Comparison of ENCODE assay signal across 10 cellular contexts in genomic region chr10:69345890-69346474, GRCh38.
DNase-seq lines count a peak whose midpoint lies in the region; ATAC-seq and TF ChIP-seq lines count a peak whose summit lies in the region.
"Had no signal": no experiment of that assay in that cellular context is flagged by ENCODE, and none has a peak within 500 bp of the region (broad histone marks: within the 10 kb centered on the region; RNA-seq: fewer than 3 reads in every experiment).

No MANE protein-coding gene starts in this region.

- H3K27ac Mint-ChIP-seq in activated CD4-positive, alpha-beta T cell treated with anti-CD3 and anti-CD28 coated beads, Interleukin-2, amount 10 ng/mL, durations not matched to agents 7 days and 5 days: peak overlapping the region; percentile 92
- peak overlapping the region; percentile 89 for H3K27ac Mint-ChIP-seq in WTC11
- peak overlapping the region; percentile 43 for H3K27ac Mint-ChIP-seq in stimulated activated effector memory CD8-positive, alpha-beta T cell treated with anti-CD3 and anti-CD28 coated beads, Interleukin-12 subunit alpha, Interleukin-12 subunit beta, amount 100 ng/mL, for 72 hours

- peaks cover 0 to 62% (median 15%) of the 10 kb centered on the region in 3 donors for H3K4me1 ChIP-seq in gastroesophageal sphincter

- no peaks in the 10 kb centered on the region for H3K27me3 ChIP-seq in gastroesophageal sphincter
- H3K27me3 ChIP-seq: MG63 had no signal

- H3K36me3 Mint-ChIP-seq in activated CD4-positive, alpha-beta T cell treated with anti-CD3 and anti-CD28 coated beads, Interleukin-2, amount 10 ng/mL, durations not matched to agents 7 days and 5 days (ENCODE audit: low read depth): peaks cover 80% of the 10 kb centered on the region
- peaks cover 36% of the 10 kb centered on the region for H3K36me3 Mint-ChIP-seq in WTC11
- H3K36me3 Mint-ChIP-seq in stimulated activated effector memory CD8-positive, alpha-beta T cell treated with anti-CD3 and anti-CD28 coated beads, Interleukin-12 subunit alpha, Interleukin-12 subunit beta, amount 100 ng/mL, for 72 hours: peaks cover 94% of the 10 kb centered on the region

- H3K4me3 Mint-ChIP-seq in activated CD4-positive, alpha-beta T cell treated with anti-CD3 and anti-CD28 coated beads, Interleukin-2, amount 10 ng/mL, durations not matched to agents 7 days and 5 days: peak overlapping the region; percentile 41
- H3K4me3 Mint-ChIP-seq in WTC11: no peak overlapping the region
- no peak overlapping the region for H3K4me3 Mint-ChIP-seq in stimulated activated effector memory CD8-positive, alpha-beta T cell treated with anti-CD3 and anti-CD28 coated beads, Interleukin-12 subunit alpha, Interleukin-12 subunit beta, amount 100 ng/mL, for 72 hours

- peaks cover 2% of the 10 kb centered on the region for H3K9me3 Mint-ChIP-seq in activated CD4-positive, alpha-beta T cell treated with anti-CD3 and anti-CD28 coated beads, Interleukin-2, amount 10 ng/mL, durations not matched to agents 7 days and 5 days
- no peaks in the 10 kb centered on the region for H3K9me3 Mint-ChIP-seq in WTC11
- H3K9me3 Mint-ChIP-seq in stimulated activated effector memory CD8-positive, alpha-beta T cell treated with anti-CD3 and anti-CD28 coated beads, Interleukin-12 subunit alpha, Interleukin-12 subunit beta, amount 100 ng/mL, for 72 hours: no peaks in the 10 kb centered on the region

- H3K4me1 Mint-ChIP-seq in activated CD4-positive, alpha-beta T cell treated with anti-CD3 and anti-CD28 coated beads, Interleukin-2, amount 10 ng/mL, durations not matched to agents 7 days and 5 days: peaks cover 85% of the 10 kb centered on the region
- H3K4me1 Mint-ChIP-seq in WTC11: peaks cover 83% of the 10 kb centered on the region
- peaks cover 76% of the 10 kb centered on the region for H3K4me1 Mint-ChIP-seq in stimulated activated effector memory CD8-positive, alpha-beta T cell treated with anti-CD3 and anti-CD28 coated beads, Interleukin-12 subunit alpha, Interleukin-12 subunit beta, amount 100 ng/mL, for 72 hours

- no peak for DNase-seq in activated CD4-positive, alpha-beta T cell treated with anti-CD3 and anti-CD28 coated beads, Interleukin-2, amount 10 ng/mL, durations not matched to agents 7 days and 5 days
- no peak for DNase-seq in activated CD4-positive, alpha-beta T cell treated with anti-CD3 and anti-CD28 coated beads for 1 hour
- DNase-seq in WTC11 (ENCODE audit: low spot score) (no peak), RPMI8226 (no peak), NCI-H2029 treated with DMSO at 0.1 percent for 48 hours (lab: John Stamatoyannopoulos, UW) (no peak)
- no peak for DNase-seq in stimulated activated effector memory CD8-positive, alpha-beta T cell treated with anti-CD3 and anti-CD28 coated beads, Interleukin-12 subunit alpha, Interleukin-12 subunit beta, amount 100 ng/mL, for 72 hours (ENCODE audit: low spot score in 2 of 2)
- DNase-seq: MG63, NCI-H748 treated with DMSO at 0.1 percent for 48 hours had no signal

- peak; percentile 66 for ATAC-seq in WTC11
- no peak for ATAC-seq in gastroesophageal sphincter
- ATAC-seq in stimulated activated effector memory CD8-positive, alpha-beta T cell treated with anti-CD3 and anti-CD28 coated beads, Interleukin-12 subunit alpha, Interleukin-12 subunit beta, amount 100 ng/mL, for 72 hours: no peak
- no peak for ATAC-seq in GM18505 (IDR thresholded peaks at IDR 0.05; ENCODE audit: unreplicated experiment)

- 40 to 49% methylated on average over 6 to 7 of the region's 8 CpGs for WGBS in gastroesophageal sphincter (ENCODE audit: low coverage in 1 of 2), 2 donors

- H3K27ac ChIP-seq in gastroesophageal sphincter: peak overlapping the region in 3 of 4 donors; percentile 33 to 47 (median 43)

- no peaks in the 10 kb centered on the region for H3K27me3 Mint-ChIP-seq in activated CD4-positive, alpha-beta T cell treated with anti-CD3 and anti-CD28 coated beads, Interleukin-2, amount 10 ng/mL, durations not matched to agents 7 days and 5 days
- H3K27me3 Mint-ChIP-seq in WTC11 (ENCODE audit: low read depth): no peaks in the 10 kb centered on the region

- H3K4me3 ChIP-seq in gastroesophageal sphincter: no peak overlapping the region
- H3K4me3 ChIP-seq: MG63 had no signal

- H3K36me3 ChIP-seq in gastroesophageal sphincter: peaks cover 0 to 46% of the 10 kb centered on the region in 2 donors

- CTCF ChIA-PET in activated CD4-positive, alpha-beta T cell treated with anti-CD3 and anti-CD28 coated beads, Interleukin-2, amount 10 ng/mL, durations not matched to agents 7 days and 5 days (lab: Charles Lee): interaction anchor here (0.7 kb wide), 1 partner anchor 11 kb away, joined by 5 read pairs; no protein-coding TSS in a partner anchor
- CTCF ChIA-PET in WTC11 (lab: Charles Lee): interaction anchor here (0.8 to 1.4 kb wide), 2 partner anchors 12 to 33 kb away, joined by 5 to 7 read pairs; no protein-coding TSS in a partner anchor

- POLR2A ChIA-PET in activated CD4-positive, alpha-beta T cell treated with anti-CD3 and anti-CD28 coated beads, Interleukin-2, amount 10 ng/mL, durations not matched to agents 7 days and 5 days (lab: Charles Lee): no interaction called here
- POLR2A ChIA-PET in WTC11 (lab: Charles Lee): no interaction called here

- no peak for TF ChIP-seq CTCF in WTC11 (IDR thresholded peaks at IDR 0.05)
- no peak for TF ChIP-seq CTCF in gastroesophageal sphincter (IDR thresholded peaks at IDR 0.05)

- no peaks in the 10 kb centered on the region for H3K9me3 ChIP-seq in gastroesophageal sphincter
- H3K9me3 ChIP-seq: MG63 had no signal

- TF ChIP-seq POLR2A in gastroesophageal sphincter (IDR thresholded peaks at IDR 0.05) (no peak), GM18505 (IDR thresholded peaks at IDR 0.05; ENCODE audit: borderline replicate concordance, extremely low read depth, insufficient read depth, insufficient read length) (no peak)

- TF ChIP-seq EP300 in gastroesophageal sphincter (IDR thresholded peaks at IDR 0.05): no peak

TF ChIP-seq in WTC11, 78 proteins besides CTCF, POLR2A, EP300 and RAD21:
- TF ChIP-seq ZNF232 (CRISPR knock-in tag; IDR thresholded peaks at IDR 0.05): no peak
- TF ChIP-seq SMAD4 (CRISPR knock-in tag; IDR thresholded peaks at IDR 0.05): no peak
- TF ChIP-seq SMAD3 (CRISPR knock-in tag; IDR thresholded peaks at IDR 0.05; ENCODE audit: borderline replicate concordance): no peak
- TF ChIP-seq ZBTB43 (CRISPR knock-in tag; IDR thresholded peaks at IDR 0.05): no peak
- TF ChIP-seq NR2C2 (CRISPR knock-in tag; IDR thresholded peaks at IDR 0.05): no peak
- TF ChIP-seq ATF1 (CRISPR knock-in tag; IDR thresholded peaks at IDR 0.05): no peak
- TF ChIP-seq RELA (CRISPR knock-in tag; IDR thresholded peaks at IDR 0.05; ENCODE audit: borderline replicate concordance): no peak
